22 cellular contexts compared by ENCODE assay signal in the genomic region with DNA sequence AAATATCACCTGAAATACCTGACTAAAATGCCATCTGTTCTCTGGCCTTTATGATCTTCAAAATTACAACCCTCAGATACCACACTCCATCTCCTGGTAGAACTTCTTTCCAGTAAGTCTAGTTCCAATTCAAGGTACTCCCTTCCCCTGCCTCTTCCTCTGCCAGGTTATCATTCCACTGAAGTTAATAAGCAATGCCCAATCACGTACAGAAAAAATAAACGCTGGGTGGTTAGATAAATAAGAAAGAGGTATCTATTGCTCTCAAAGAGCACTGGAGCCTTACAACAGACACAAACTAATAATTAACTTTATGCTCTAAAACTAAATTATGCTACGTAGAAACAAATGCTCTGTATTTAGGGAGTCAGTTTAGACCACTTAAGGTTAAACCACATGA.
"Had no signal": no experiment of that assay in that cellular context is flagged by ENCODE, and none has a peak within 500 bp of the region (broad histone marks: within the 10 kb centered on the region; RNA-seq: fewer than 3 reads in every experiment).

No MANE protein-coding gene starts in this region.

- H3K4me1 Mint-ChIP-seq: activated naive CD4-positive, alpha-beta T cell treated with anti-CD3 and anti-CD28 coated beads, Interleukin-2, amount 10 ng/mL, durations not matched to agents 7 days and 5 days; naive thymus-derived CD8-positive, alpha-beta T cell had no signal

- H3K4me3 ChIP-seq: hepatocyte, lower lobe of right lung, right atrium auricular region, thoracic aorta, upper lobe of right lung had no signal

- H3K4me3 Mint-ChIP-seq: activated naive CD4-positive, alpha-beta T cell treated with anti-CD3 and anti-CD28 coated beads, Interleukin-2, amount 10 ng/mL, durations not matched to agents 7 days and 5 days; naive thymus-derived CD8-positive, alpha-beta T cell had no signal

- H3K4me1 ChIP-seq: lower lobe of right lung, right atrium auricular region, upper lobe of right lung had no signal

- H3K27ac ChIP-seq: hepatocyte, lower lobe of right lung, right atrium auricular region, thoracic aorta, upper lobe of right lung had no signal

- DNase-seq: activated CD4-positive, alpha-beta T cell treated with anti-CD3 and anti-CD28 coated beads, Interleukin-2, amount 50 U/mL, for 4 hours; activated CD8-positive, alpha-beta memory T cell treated with anti-CD3 and anti-CD28 coated beads for 24 hours; activated CD8-positive, alpha-beta memory T cell treated with anti-CD3 and anti-CD28 coated beads, Interleukin-2, amount 50 U/mL, for 48 hours; activated effector memory CD4-positive, alpha-beta T cell treated with Interleukin-2 at 50 U/mL for 16 hours; activated naive CD4-positive, alpha-beta T cell treated with anti-CD3 and anti-CD28 coated beads, Interleukin-2, amount 10 ng/mL, durations not matched to agents 7 days and 5 days; activated T-cell treated with anti-CD3 and anti-CD28 coated beads, Interleukin-2, amount 50 U/mL, for 48 hours; amygdala; effector CD4-positive, alpha-beta T cell; erythroblast; foreskin melanocyte; glutamatergic neuron; left colon; lower lobe of right lung; naive thymus-derived CD8-positive, alpha-beta T cell; stimulated activated CD4-positive, alpha-beta T cell treated with anti-CD3 and anti-CD28 coated beads, Interleukin-4, amount 100 ng/mL, for 24 hours; stimulated activated naive CD4-positive, alpha-beta T cell treated with Interleukin-2 at 50 U/mL for 16 hours; T-helper 1 cell; T-helper 9 cell; upper lobe of right lung had no signal

- ATAC-seq: left colon; lower lobe of right lung; naive thymus-derived CD8-positive, alpha-beta T cell; upper lobe of right lung had no signal

- H3K27me3 ChIP-seq: hepatocyte, right atrium auricular region, upper lobe of right lung had no signal

- H3K9me3 Mint-ChIP-seq: activated naive CD4-positive, alpha-beta T cell treated with anti-CD3 and anti-CD28 coated beads, Interleukin-2, amount 10 ng/mL, durations not matched to agents 7 days and 5 days; naive thymus-derived CD8-positive, alpha-beta T cell had no signal

- H3K27me3 Mint-ChIP-seq: activated naive CD4-positive, alpha-beta T cell treated with anti-CD3 and anti-CD28 coated beads, Interleukin-2, amount 10 ng/mL, durations not matched to agents 7 days and 5 days; naive thymus-derived CD8-positive, alpha-beta T cell had no signal

- H3K27ac Mint-ChIP-seq: activated naive CD4-positive, alpha-beta T cell treated with anti-CD3 and anti-CD28 coated beads, Interleukin-2, amount 10 ng/mL, durations not matched to agents 7 days and 5 days; naive thymus-derived CD8-positive, alpha-beta T cell had no signal

- H3K9me3 ChIP-seq: lower lobe of right lung, right atrium auricular region, thoracic aorta, upper lobe of right lung had no signal
